Comparison of ENCODE assay signal across 8 cellular contexts in genomic region chrX:119698835-119699234, GRCh38.
DNase-seq lines count a peak whose midpoint lies in the region; ATAC-seq and TF ChIP-seq lines count a peak whose summit lies in the region.

No MANE protein-coding gene starts in this region.

- H3K27ac ChIP-seq in 22Rv1 (no peak overlapping the region), VCaP (no peak overlapping the region)

- ATAC-seq in GM18907 (IDR thresholded peaks at IDR 0.05; ENCODE audit: unreplicated experiment): no peak
- no peak for ATAC-seq in GM18867 (IDR thresholded peaks at IDR 0.05; ENCODE audit: unreplicated experiment)

- TF ChIP-seq CTCF in 22Rv1 (IDR thresholded peaks at IDR 0.05) (peak; percentile 64), VCaP (conservative IDR thresholded peaks at IDR 0.05) (peak; percentile 31)

- DNase-seq in EL (peak; percentile 63), NCI-H1048 (lab: John Stamatoyannopoulos, UW) (peak; percentile 2), inferior parietal cortex (ENCODE audit: extremely low spot score) (peak; percentile 35), GM19238 (ENCODE audit: insufficient read length, low spot score) (no peak)
